1 cellular context compared by ENCODE assay signal in the genomic region with DNA sequence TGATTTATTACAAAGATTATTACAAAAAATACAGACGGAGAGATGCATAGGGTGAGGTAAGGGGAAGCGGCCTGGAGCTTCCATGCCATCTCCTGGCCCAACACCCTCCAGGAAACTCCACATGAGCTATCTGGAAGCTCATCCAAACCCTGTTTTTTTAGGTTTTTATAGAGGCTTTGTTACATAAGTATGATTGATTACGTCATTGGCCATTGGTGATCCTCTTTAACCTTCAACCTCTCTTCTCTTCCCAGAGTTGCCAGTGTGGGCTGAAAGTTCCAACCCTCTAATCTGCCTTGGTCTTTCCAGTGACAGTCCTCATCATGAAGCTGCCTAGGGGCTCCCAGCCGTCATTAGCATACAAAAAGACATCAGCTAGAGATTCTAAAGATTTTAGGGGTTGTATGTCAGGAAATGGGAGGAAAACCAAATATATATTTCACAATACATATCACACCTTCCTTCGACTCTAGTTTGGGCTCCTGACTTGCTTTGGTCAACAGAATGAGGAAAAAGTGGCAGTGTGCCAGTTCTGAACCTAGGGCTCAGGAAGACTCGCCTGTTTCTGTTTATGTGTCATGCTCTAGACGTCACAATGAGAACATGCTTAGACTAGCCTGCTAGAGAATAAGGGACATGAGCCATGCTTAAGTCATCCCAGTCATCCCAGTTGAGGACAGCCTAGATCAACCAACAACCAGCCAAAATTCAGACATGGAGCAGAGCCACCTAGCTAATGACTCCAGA.
A peak's percentile ranks its signal among the peaks of the same experiment; 100 is the strongest.
TF ChIP-seq lines count a peak whose summit lies in the region.

No MANE protein-coding gene starts in this region.

TF ChIP-seq in HEK293, 187 proteins besides CTCF, POLR2A, EP300 and RAD21 (continued from another document):
- TF ChIP-seq, protein P1, sequence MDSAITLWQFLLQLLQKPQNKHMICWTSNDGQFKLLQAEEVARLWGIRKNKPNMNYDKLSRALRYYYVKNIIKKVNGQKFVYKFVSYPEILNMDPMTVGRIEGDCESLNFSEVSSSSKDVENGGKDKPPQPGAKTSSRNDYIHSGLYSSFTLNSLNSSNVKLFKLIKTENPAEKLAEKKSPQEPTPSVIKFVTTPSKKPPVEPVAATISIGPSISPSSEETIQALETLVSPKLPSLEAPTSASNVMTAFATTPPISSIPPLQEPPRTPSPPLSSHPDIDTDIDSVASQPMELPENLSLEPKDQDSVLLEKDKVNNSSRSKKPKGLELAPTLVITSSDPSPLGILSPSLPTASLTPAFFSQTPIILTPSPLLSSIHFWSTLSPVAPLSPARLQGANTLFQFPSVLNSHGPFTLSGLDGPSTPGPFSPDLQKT (IDR thresholded peaks at IDR 0.05; ENCODE audit: borderline replicate concordance, low read depth, low read length), result no peak
- TF ChIP-seq, protein P2, sequence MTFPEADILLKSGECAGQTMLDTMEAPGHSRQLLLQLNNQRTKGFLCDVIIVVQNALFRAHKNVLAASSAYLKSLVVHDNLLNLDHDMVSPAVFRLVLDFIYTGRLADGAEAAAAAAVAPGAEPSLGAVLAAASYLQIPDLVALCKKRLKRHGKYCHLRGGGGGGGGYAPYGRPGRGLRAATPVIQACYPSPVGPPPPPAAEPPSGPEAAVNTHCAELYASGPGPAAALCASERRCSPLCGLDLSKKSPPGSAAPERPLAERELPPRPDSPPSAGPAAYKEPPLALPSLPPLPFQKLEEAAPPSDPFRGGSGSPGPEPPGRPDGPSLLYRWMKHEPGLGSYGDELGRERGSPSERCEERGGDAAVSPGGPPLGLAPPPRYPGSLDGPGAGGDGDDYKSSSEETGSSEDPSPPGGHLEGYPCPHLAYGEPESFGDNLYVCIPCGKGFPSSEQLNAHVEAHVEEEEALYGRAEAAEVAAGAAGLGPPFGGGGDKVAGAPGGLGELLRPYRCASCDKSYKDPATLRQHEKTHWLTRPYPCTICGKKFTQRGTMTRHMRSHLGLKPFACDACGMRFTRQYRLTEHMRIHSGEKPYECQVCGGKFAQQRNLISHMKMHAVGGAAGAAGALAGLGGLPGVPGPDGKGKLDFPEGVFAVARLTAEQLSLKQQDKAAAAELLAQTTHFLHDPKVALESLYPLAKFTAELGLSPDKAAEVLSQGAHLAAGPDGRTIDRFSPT (tag by site-specific recombination; IDR thresholded peaks at IDR 0.05), result 0 out of 2 replicates have a peak, but pooled peaks have one; percentile 37
- TF ChIP-seq ZNF366 (tag by site-specific recombination; conservative IDR thresholded peaks at IDR 0.05), result peak; percentile 73
- peak; percentile 85 for TF ChIP-seq ZNF184 (tag by site-specific recombination; IDR thresholded peaks at IDR 0.05)
- TF ChIP-seq KLF17 (tag by site-specific recombination; IDR thresholded peaks at IDR 0.05), result peak; percentile 49; the same call in 1 of the 2 replicates
- TF ChIP-seq ZBTB1 (tag by site-specific recombination; IDR thresholded peaks at IDR 0.05), result no peak
- TF ChIP-seq ZBTB48 (tag by site-specific recombination; IDR thresholded peaks at IDR 0.05), result peak; percentile 72
- TF ChIP-seq MYNN (tag by site-specific recombination; IDR thresholded peaks at IDR 0.05; ENCODE audit: borderline replicate concordance), result no peak
- no peak for TF ChIP-seq ZIC2 (tag by site-specific recombination; IDR thresholded peaks at IDR 0.05)
- TF ChIP-seq ZBTB21 (tag by site-specific recombination; IDR thresholded peaks at IDR 0.05), result peak; percentile 90
- TF ChIP-seq, protein P3, sequence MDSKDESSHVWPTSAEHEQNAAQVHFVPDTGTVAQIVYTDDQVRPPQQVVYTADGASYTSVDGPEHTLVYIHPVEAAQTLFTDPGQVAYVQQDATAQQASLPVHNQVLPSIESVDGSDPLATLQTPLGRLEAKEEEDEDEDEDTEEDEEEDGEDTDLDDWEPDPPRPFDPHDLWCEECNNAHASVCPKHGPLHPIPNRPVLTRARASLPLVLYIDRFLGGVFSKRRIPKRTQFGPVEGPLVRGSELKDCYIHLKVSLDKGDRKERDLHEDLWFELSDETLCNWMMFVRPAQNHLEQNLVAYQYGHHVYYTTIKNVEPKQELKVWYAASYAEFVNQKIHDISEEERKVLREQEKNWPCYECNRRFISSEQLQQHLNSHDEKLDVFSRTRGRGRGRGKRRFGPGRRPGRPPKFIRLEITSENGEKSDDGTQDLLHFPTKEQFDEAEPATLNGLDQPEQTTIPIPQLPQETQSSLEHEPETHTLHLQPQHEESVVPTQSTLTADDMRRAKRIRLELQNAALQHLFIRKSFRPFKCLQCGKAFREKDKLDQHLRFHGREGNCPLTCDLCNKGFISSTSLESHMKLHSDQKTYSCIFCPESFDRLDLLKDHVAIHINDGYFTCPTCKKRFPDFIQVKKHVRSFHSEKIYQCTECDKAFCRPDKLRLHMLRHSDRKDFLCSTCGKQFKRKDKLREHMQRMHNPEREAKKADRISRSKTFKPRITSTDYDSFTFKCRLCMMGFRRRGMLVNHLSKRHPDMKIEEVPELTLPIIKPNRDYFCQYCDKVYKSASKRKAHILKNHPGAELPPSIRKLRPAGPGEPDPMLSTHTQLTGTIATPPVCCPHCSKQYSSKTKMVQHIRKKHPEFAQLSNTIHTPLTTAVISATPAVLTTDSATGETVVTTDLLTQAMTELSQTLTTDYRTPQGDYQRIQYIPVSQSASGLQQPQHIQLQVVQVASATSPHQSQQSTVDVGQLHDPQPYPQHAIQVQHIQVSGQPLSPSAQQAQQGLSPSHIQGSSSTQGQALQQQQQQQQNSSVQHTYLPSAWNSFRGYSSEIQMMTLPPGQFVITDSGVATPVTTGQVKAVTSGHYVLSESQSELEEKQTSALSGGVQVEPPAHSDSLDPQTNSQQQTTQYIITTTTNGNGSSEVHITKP (tag by site-specific recombination; IDR thresholded peaks at IDR 0.05), result 0 out of 2 replicates have a peak, but pooled peaks have one; percentile 18
